Comparison of ENCODE assay signal across 14 cellular contexts in the genomic region with DNA sequence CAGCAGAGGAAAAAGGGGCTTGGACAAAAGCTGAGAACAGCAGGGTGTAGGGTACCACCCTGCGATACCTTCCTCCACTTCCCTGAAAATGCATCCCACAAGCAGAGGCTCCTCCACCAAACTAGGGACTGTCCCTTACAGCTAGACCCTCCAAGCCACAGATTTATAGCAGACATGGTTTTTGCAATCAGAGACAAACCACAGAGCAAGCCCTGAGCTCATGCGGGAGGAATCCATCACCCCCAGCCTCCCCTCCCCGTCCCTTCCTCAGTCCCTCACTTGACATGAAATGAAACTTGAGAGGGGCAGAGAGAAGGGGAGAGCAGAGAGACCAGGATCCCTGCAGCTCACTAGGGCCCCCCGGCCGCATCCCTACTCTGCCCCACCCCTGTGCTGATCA.
DNase-seq lines count a peak whose midpoint lies in the region; ATAC-seq and TF ChIP-seq lines count a peak whose summit lies in the region.
"Had no signal": no experiment of that assay in that cellular context is flagged by ENCODE, and none has a peak within 500 bp of the region (broad histone marks: within the 10 kb centered on the region; RNA-seq: fewer than 3 reads in every experiment).

No MANE protein-coding gene starts in this region.

- POLR2A ChIA-PET in CD8-positive, alpha-beta T cell (lab: Charles Lee), result no interaction called here

- no peaks in the 10 kb centered on the region for H3K36me3 ChIP-seq in CD8-positive, alpha-beta T cell (ENCODE audit: insufficient read depth, low read length)
- no peaks in the 10 kb centered on the region for H3K36me3 ChIP-seq in gastrocnemius medialis
- H3K36me3 ChIP-seq: BLaER1 treated with 17β-estradiol and CSF1 and Interleukin-3, amounts not matched to agents 10 nM and 100 nM; pancreas; thyroid gland had no signal

- in situ Hi-C loops in gastrocnemius medialis (cut with MboI; ENCODE audit: low sequenced_read_pairs in 4 of 4), result no loop called here

- H3K27me3 ChIP-seq in CD8-positive, alpha-beta T cell (ENCODE audit: insufficient read depth, low read length), result no peaks in the 10 kb centered on the region
- H3K27me3 ChIP-seq in gastrocnemius medialis, result no peaks in the 10 kb centered on the region
- H3K27me3 ChIP-seq: BLaER1 treated with 17β-estradiol and CSF1 and Interleukin-3, amounts not matched to agents 10 nM and 100 nM; pancreas; thyroid gland had no signal

- intact Hi-C loops in CD8-positive, alpha-beta T cell (cut with DNase I, micrococcal nuclease), result no loop called here
- intact Hi-C loops in gastrocnemius medialis (cut with DNase I; ENCODE audit: low total_unique reads), result no loop called here

- H3K4me1 Mint-ChIP-seq in CD8-positive, alpha-beta T cell (ENCODE audit: low read depth), result peaks cover 92% of the 10 kb centered on the region
- peaks cover 44% of the 10 kb centered on the region for H3K4me1 Mint-ChIP-seq in T-helper 17 cell

- H3K9me3 ChIP-seq in CD8-positive, alpha-beta T cell (ENCODE audit: low read length), result no peaks in the 10 kb centered on the region
- H3K9me3 ChIP-seq in T-helper 17 cell (ENCODE audit: control insufficient read depth, low read length, poor library complexity, severe bottlenecking), result no peaks in the 10 kb centered on the region
- no peaks in the 10 kb centered on the region for H3K9me3 ChIP-seq in gastrocnemius medialis
- H3K9me3 ChIP-seq: BLaER1 treated with 17β-estradiol and CSF1 and Interleukin-3, amounts not matched to agents 10 nM and 100 nM; pancreas; thyroid gland had no signal

- no peak for ATAC-seq in CD8-positive, alpha-beta T cell
- ATAC-seq in T-helper 17 cell (no peak), gastrocnemius medialis (no peak)
- ATAC-seq: pancreas had no signal

- H3K9me3 Mint-ChIP-seq in CD8-positive, alpha-beta T cell, result no peaks in the 10 kb centered on the region
- H3K9me3 Mint-ChIP-seq: dendritic cell treated with granulocyte-macrophage colony-stimulating factor and Interleukin-4, amounts not matched to agents 40 ng/mL and 50 ng/mL, for 4 days had no signal

- no peak for TF ChIP-seq CTCF in CD8-positive, alpha-beta T cell (IDR thresholded peaks at IDR 0.05)
- TF ChIP-seq CTCF in gastrocnemius medialis (IDR thresholded peaks at IDR 0.05 in 4 of 5, conservative IDR thresholded peaks at IDR 0.05 in 1 of 5), result no peak

- H3K4me3 Mint-ChIP-seq in CD8-positive, alpha-beta T cell, result no peak overlapping the region
- no peak overlapping the region for H3K4me3 Mint-ChIP-seq in T-helper 17 cell
- H3K4me3 Mint-ChIP-seq: dendritic cell treated with granulocyte-macrophage colony-stimulating factor and Interleukin-4, amounts not matched to agents 40 ng/mL and 50 ng/mL, for 4 days had no signal

- H3K27ac ChIP-seq in CD8-positive, alpha-beta T cell (ENCODE audit: low read depth, low read length), result no peak overlapping the region
- peak overlapping the region; percentile 40 to 61 (median 48) for H3K27ac ChIP-seq in gastrocnemius medialis
- H3K27ac ChIP-seq: BLaER1 treated with 17β-estradiol and CSF1 and Interleukin-3, amounts not matched to agents 10 nM and 100 nM; pancreas; thyroid gland had no signal

- DNase-seq in CD8-positive, alpha-beta T cell, result no peak
- DNase-seq in T-helper 17 cell (no peak), fibroblast of peridontal ligament (ENCODE audit: extremely low read depth) (peak; percentile 47), gastrocnemius medialis (no peak), SKM-1 treated with dmso at 0.1 percent for 144 hours (lab: John Stamatoyannopoulos, UW; ENCODE audit: unreplicated experiment) (no peak), HT-29 (ENCODE audit: low spot score) (no peak), islet precursor cell (no peak), DMS53 treated with DMSO at 0.1 percent for 48 hours (lab: John Stamatoyannopoulos, UW; ENCODE audit: unreplicated experiment) (no peak)
- DNase-seq: NCI-H1092, NCI-H2171 treated with DMSO at 0.1 percent for 48 hours, pancreas, thyroid gland had no signal

- no peak overlapping the region for H3K4me3 ChIP-seq in CD8-positive, alpha-beta T cell (ENCODE audit: low read depth, low read length)
- no peak overlapping the region for H3K4me3 ChIP-seq in gastrocnemius medialis
- H3K4me3 ChIP-seq: BLaER1 treated with 17β-estradiol and CSF1 and Interleukin-3, amounts not matched to agents 10 nM and 100 nM; pancreas; thyroid gland had no signal

- CTCF ChIA-PET in CD8-positive, alpha-beta T cell (lab: Charles Lee), result no interaction called here

- peak overlapping the region; percentile 60 for H3K27ac Mint-ChIP-seq in CD8-positive, alpha-beta T cell
- H3K27ac Mint-ChIP-seq in T-helper 17 cell, result peak overlapping the region; percentile 37
- H3K27ac Mint-ChIP-seq: dendritic cell treated with granulocyte-macrophage colony-stimulating factor and Interleukin-4, amounts not matched to agents 40 ng/mL and 50 ng/mL, for 4 days had no signal

- H3K4me1 ChIP-seq in CD8-positive, alpha-beta T cell (ENCODE audit: insufficient read depth, low read length), result peaks cover 77% of the 10 kb centered on the region
- peaks cover 79 to 84% of the 10 kb centered on the region in 2 donors for H3K4me1 ChIP-seq in gastrocnemius medialis

- TF ChIP-seq POLR2A in gastrocnemius medialis (IDR thresholded peaks at IDR 0.05), result no peak

- no peaks in the 10 kb centered on the region for H3K27me3 Mint-ChIP-seq in CD8-positive, alpha-beta T cell (ENCODE audit: low read depth)
- H3K27me3 Mint-ChIP-seq in T-helper 17 cell, result no peaks in the 10 kb centered on the region
- H3K27me3 Mint-ChIP-seq: dendritic cell treated with granulocyte-macrophage colony-stimulating factor and Interleukin-4, amounts not matched to agents 40 ng/mL and 50 ng/mL, for 4 days had no signal

- H3K36me3 Mint-ChIP-seq in CD8-positive, alpha-beta T cell, result no peaks in the 10 kb centered on the region
- H3K36me3 Mint-ChIP-seq in T-helper 17 cell (ENCODE audit: low read depth), result peaks cover 2% of the 10 kb centered on the region
